ENCODE assay signal across 23 cellular contexts in the genomic region with DNA sequence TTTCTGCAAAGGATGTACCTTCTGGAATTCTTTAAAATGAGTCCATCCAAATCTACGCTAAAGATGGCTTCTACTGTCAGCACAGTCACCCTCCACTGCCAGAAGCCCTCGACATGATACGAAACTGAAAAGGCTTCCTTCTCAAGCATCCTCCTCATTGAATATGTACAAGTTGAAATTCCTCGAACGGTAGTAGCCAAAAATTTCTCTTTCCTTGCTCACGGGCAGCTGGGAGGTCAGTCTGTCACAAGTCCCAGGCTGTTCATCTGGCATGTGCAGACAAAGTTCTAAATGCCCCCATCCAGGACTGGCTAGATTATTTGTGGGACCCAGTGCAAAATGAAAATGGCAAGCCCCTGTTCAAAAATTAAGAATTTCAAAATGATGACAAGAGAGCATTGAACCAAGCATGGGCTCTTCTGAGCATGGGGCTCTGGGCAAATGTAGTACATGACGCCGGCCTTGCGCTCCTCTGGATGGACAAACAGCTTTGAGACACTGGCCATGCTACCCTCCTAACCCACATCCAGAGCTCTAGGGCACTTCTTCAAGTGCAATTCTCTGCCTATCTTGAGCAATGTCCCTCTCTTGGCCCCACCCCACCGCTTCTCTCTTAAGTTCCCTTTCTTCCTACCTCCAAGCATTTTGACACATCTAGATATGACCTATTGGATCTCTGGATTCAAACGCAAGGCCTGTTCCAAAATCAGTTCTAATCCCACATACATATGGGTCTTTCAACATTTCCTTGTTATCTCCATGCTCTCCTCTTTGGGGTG.
A peak's percentile ranks its signal among the peaks of the same experiment; 100 is the strongest.
DNase-seq lines count a peak whose midpoint lies in the region; ATAC-seq and TF ChIP-seq lines count a peak whose summit lies in the region.
"Had no signal": no experiment of that assay in that cellular context is flagged by ENCODE, and none has a peak within 500 bp of the region (broad histone marks: within the 10 kb centered on the region; RNA-seq: fewer than 3 reads in every experiment).

No MANE protein-coding gene starts in this region.

- ATAC-seq in naive thymus-derived CD8-positive, alpha-beta T cell, result no peak

- H3K27ac ChIP-seq in osteoblast (ENCODE audit: low read depth, low read length), result no peak overlapping the region
- H3K27ac ChIP-seq: A549, testis had no signal

- no peaks in the 10 kb centered on the region for H4K20me1 ChIP-seq in osteoblast (ENCODE audit: insufficient read depth, low read length)

- peaks cover 4% of the 10 kb centered on the region for H3K4me1 Mint-ChIP-seq in activated naive CD4-positive, alpha-beta T cell treated with anti-CD3 and anti-CD28 coated beads, Interleukin-2, amount 10 ng/mL, durations not matched to agents 7 days and 5 days
- H3K4me1 Mint-ChIP-seq in dendritic cell treated with granulocyte-macrophage colony-stimulating factor and Interleukin-4, amounts not matched to agents 40 ng/mL and 50 ng/mL, for 4 days (ENCODE audit: low read depth), result peaks cover 40% of the 10 kb centered on the region
- H3K4me1 Mint-ChIP-seq in naive thymus-derived CD8-positive, alpha-beta T cell, result peaks cover 0 to 7% (median under 1%) of the 10 kb centered on the region in 4 donors
- H3K4me1 Mint-ChIP-seq: central memory CD8-positive, alpha-beta T cell; neural crest cell had no signal

- no peaks in the 10 kb centered on the region for H3K27me3 ChIP-seq in osteoblast (ENCODE audit: insufficient read depth, low read length)
- H3K27me3 ChIP-seq: testis had no signal

- H3K36me3 ChIP-seq in osteoblast (ENCODE audit: insufficient read depth, low read length), result no peaks in the 10 kb centered on the region

- POLR2A ChIA-PET in naive thymus-derived CD8-positive, alpha-beta T cell (lab: Charles Lee), result no interaction called here

- H3K4me3 Mint-ChIP-seq in activated naive CD4-positive, alpha-beta T cell treated with anti-CD3 and anti-CD28 coated beads, Interleukin-2, amount 10 ng/mL, durations not matched to agents 7 days and 5 days, result no peak overlapping the region
- no peak overlapping the region for H3K4me3 Mint-ChIP-seq in dendritic cell treated with granulocyte-macrophage colony-stimulating factor and Interleukin-4, amounts not matched to agents 40 ng/mL and 50 ng/mL, for 4 days
- no peak overlapping the region for H3K4me3 Mint-ChIP-seq in naive thymus-derived CD8-positive, alpha-beta T cell
- H3K4me3 Mint-ChIP-seq: activated B cell treated with CpG ODN at 0.5 μM for 24 hours; central memory CD8-positive, alpha-beta T cell; effector memory CD8-positive, alpha-beta T cell; neural crest cell; T-helper 2 cell treated with Interferon-gamma antibody and Interleukin-4, amounts not matched to agents 5 μg/mL and 100 μg/mL, for 36 hours had no signal

- CTCF ChIA-PET in activated naive CD4-positive, alpha-beta T cell treated with anti-CD3 and anti-CD28 coated beads, Interleukin-2, amount 10 ng/mL, durations not matched to agents 7 days and 5 days (lab: Charles Lee), result no interaction called here

- no peak for TF ChIP-seq CTCF in osteoblast (IDR thresholded peaks at IDR 0.05; ENCODE audit: extremely low read depth, low read depth, low read length)

- H3K4me2 ChIP-seq in osteoblast (ENCODE audit: insufficient read depth, low read length), result no peak overlapping the region
- H3K4me2 ChIP-seq: A549 had no signal

- no peaks in the 10 kb centered on the region for H3K9me3 ChIP-seq in osteoblast (ENCODE audit: low read depth, low read length)
- H3K9me3 ChIP-seq: A549, testis had no signal

- H3K4me3 ChIP-seq in osteoblast (ENCODE audit: insufficient read depth, low read length), result no peak overlapping the region
- H3K4me3 ChIP-seq: A549, testis had no signal

- H3K27me3 Mint-ChIP-seq in activated naive CD4-positive, alpha-beta T cell treated with anti-CD3 and anti-CD28 coated beads, Interleukin-2, amount 10 ng/mL, durations not matched to agents 7 days and 5 days, result peaks cover 20% of the 10 kb centered on the region
- peaks cover 27% of the 10 kb centered on the region for H3K27me3 Mint-ChIP-seq in dendritic cell treated with granulocyte-macrophage colony-stimulating factor and Interleukin-4, amounts not matched to agents 40 ng/mL and 50 ng/mL, for 4 days
- peaks cover 0 to 11% (median 5%) of the 10 kb centered on the region in 5 donors for H3K27me3 Mint-ChIP-seq in naive thymus-derived CD8-positive, alpha-beta T cell

- H3K27ac Mint-ChIP-seq in activated naive CD4-positive, alpha-beta T cell treated with anti-CD3 and anti-CD28 coated beads, Interleukin-2, amount 10 ng/mL, durations not matched to agents 7 days and 5 days, result peak overlapping the region; percentile 8
- peak overlapping the region; percentile 69 for H3K27ac Mint-ChIP-seq in dendritic cell treated with granulocyte-macrophage colony-stimulating factor and Interleukin-4, amounts not matched to agents 40 ng/mL and 50 ng/mL, for 4 days
- H3K27ac Mint-ChIP-seq in naive thymus-derived CD8-positive, alpha-beta T cell, result no peak overlapping the region
- H3K27ac Mint-ChIP-seq: activated B cell treated with CpG ODN at 0.5 μM for 24 hours; CD4-positive, CD25-positive, alpha-beta regulatory T cell; effector memory CD8-positive, alpha-beta T cell had no signal

- intact Hi-C loops in dendritic cell treated with granulocyte-macrophage colony-stimulating factor and Interleukin-4, amounts not matched to agents 40 ng/mL and 50 ng/mL, for 4 days (cut with micrococcal nuclease), result loop anchor here (10.0 kb wide), 1 partner anchor 51 kb away; no protein-coding TSS in a partner anchor
- intact Hi-C loops in posterior vena cava (cut with DNase I), result no loop called here

- H3K9me3 Mint-ChIP-seq in activated naive CD4-positive, alpha-beta T cell treated with anti-CD3 and anti-CD28 coated beads, Interleukin-2, amount 10 ng/mL, durations not matched to agents 7 days and 5 days, result no peaks in the 10 kb centered on the region
- no peaks in the 10 kb centered on the region for H3K9me3 Mint-ChIP-seq in dendritic cell treated with granulocyte-macrophage colony-stimulating factor and Interleukin-4, amounts not matched to agents 40 ng/mL and 50 ng/mL, for 4 days
- no peaks in the 10 kb centered on the region for H3K9me3 Mint-ChIP-seq in naive thymus-derived CD8-positive, alpha-beta T cell
- H3K9me3 Mint-ChIP-seq: activated B cell treated with CpG ODN at 0.5 μM for 24 hours; activated T-helper 2 cell treated with anti-CD3 and anti-CD28 coated beads, Interferon-gamma antibody, Interleukin-2, Interleukin-4, amounts not matched to agents 10 μg/mL and 5 μg/mL and 100 μg/mL, durations not matched to agents 14 hours and 24 hours and 36 hours; CD4-positive, CD25-positive, alpha-beta regulatory T cell; central memory CD8-positive, alpha-beta T cell; effector memory CD8-positive, alpha-beta T cell; neural crest cell had no signal

- no peaks in the 10 kb centered on the region for H3K36me3 Mint-ChIP-seq in activated naive CD4-positive, alpha-beta T cell treated with anti-CD3 and anti-CD28 coated beads, Interleukin-2, amount 10 ng/mL, durations not matched to agents 7 days and 5 days
- no peaks in the 10 kb centered on the region for H3K36me3 Mint-ChIP-seq in dendritic cell treated with granulocyte-macrophage colony-stimulating factor and Interleukin-4, amounts not matched to agents 40 ng/mL and 50 ng/mL, for 4 days (ENCODE audit: low read depth)
- H3K36me3 Mint-ChIP-seq in naive thymus-derived CD8-positive, alpha-beta T cell, result no peaks in the 10 kb centered on the region
- H3K36me3 Mint-ChIP-seq: CD4-positive, CD25-positive, alpha-beta regulatory T cell had no signal

- DNase-seq in activated naive CD4-positive, alpha-beta T cell treated with anti-CD3 and anti-CD28 coated beads, Interleukin-2, amount 10 ng/mL, durations not matched to agents 7 days and 5 days, result no peak
- DNase-seq in activated naive CD4-positive, alpha-beta T cell treated with anti-CD3 and anti-CD28 coated beads, Interleukin-2, amount 50 U/mL, for 16 hours, result no peak
- peak; percentile 98 for DNase-seq in NOMO-1 treated with DMSO at 0.1 percent for 48 hours (lab: John Stamatoyannopoulos, UW; ENCODE audit: unreplicated experiment)
- peak; percentile 59 for DNase-seq in posterior vena cava (ENCODE audit: low spot score)
- no peak for DNase-seq in DMS 273 treated with DMSO at 0.1 percent for 48 hours (lab: John Stamatoyannopoulos, UW)
- DNase-seq in naive thymus-derived CD8-positive, alpha-beta T cell, result no peak
- DNase-seq in osteoblast (ENCODE audit: insufficient read length, low spot score, missing footprints), result no peak
- DNase-seq: activated B cell treated with CpG ODN at 0.5 μM for 24 hours; amygdala; effector memory CD8-positive, alpha-beta T cell; MM.1S; NCI-H1930; NCI-H446 treated with DMSO at 0.1 percent for 48 hours; NK-92 treated with Interleukin-12 subunit alpha and Interleukin-12 subunit beta, amount 100 ng/mL, for 24 hours; SHP77; testis had no signal

- H2AFZ ChIP-seq in osteoblast (ENCODE audit: low read length), result no peak overlapping the region

- H3K4me1 ChIP-seq in osteoblast (ENCODE audit: insufficient read depth, low read length), result no peaks in the 10 kb centered on the region
- H3K4me1 ChIP-seq: A549, testis had no signal

- H3K79me2 ChIP-seq in osteoblast (ENCODE audit: insufficient read depth, low read length), result no peaks in the 10 kb centered on the region

Comparison
In these comparisons a context has a peak if more than half of its experiments do, and no peak if none do; other contexts are left out.
1. DNase-seq: peak in NOMO-1 treated with DMSO at 0.1 percent for 48 hours (single experiment) and posterior vena cava (single experiment); none in activated naive CD4-positive, alpha-beta T cell treated with anti-CD3 and anti-CD28 coated beads, Interleukin-2, amount 10 ng/mL, durations not matched to agents 7 days and 5 days (single experiment), activated naive CD4-positive, alpha-beta T cell treated with anti-CD3 and anti-CD28 coated beads, Interleukin-2, amount 50 U/mL, for 16 hours (single experiment), DMS 273 treated with DMSO at 0.1 percent for 48 hours (single experiment), naive thymus-derived CD8-positive, alpha-beta T cell (0 of 10) and osteoblast (single experiment).
2. H3K27ac Mint-ChIP-seq: peak in activated naive CD4-positive, alpha-beta T cell treated with anti-CD3 and anti-CD28 coated beads, Interleukin-2, amount 10 ng/mL, durations not matched to agents 7 days and 5 days (single experiment) and dendritic cell treated with granulocyte-macrophage colony-stimulating factor and Interleukin-4, amounts not matched to agents 40 ng/mL and 50 ng/mL, for 4 days (single experiment); none in naive thymus-derived CD8-positive, alpha-beta T cell (0 of 10).